ENCODE assay signal across 13 cellular contexts in the genomic region with DNA sequence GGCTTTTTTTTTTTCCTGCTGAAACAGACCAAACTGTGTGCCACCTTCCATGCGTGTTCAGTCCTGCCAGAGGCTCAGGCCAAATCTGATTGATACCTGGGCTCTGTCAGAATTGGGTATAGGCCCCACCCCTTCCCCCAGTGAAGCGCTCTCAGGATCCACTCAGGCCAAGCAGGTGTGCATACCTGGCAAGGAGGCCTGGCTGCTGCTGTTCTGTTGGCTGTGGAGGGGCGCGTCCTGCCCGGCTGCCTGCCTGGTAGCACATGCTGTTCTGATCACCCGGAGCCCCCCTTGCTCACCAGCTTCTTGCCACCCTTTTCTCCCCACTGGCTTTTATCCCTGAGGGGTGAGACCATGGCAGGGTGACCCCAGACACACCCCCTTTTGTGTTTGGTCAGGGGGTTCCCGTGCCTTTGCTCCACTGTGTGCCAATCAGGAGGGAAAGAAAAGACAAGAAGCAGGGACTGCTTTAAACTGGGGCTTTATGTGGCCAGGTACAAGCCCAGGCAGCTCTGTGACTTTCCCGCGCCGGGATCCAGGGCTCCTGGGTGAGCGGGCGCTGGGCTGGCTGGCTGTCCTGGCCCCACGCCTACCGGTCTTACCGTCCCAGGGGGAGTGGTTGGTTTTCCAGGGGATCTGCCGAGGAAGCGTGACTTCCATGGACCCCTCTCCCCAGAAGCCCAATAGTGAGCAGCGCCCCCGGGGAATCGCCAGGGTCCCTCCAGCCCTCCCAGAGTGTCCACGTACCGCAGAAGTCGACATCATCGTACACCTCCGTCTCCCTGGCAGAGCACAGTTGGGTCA. TPM values are rescaled to one million over a fixed set of nuclear protein-coding genes. Genes with fewer than 3 reads are reported as not detected.
DNase-seq lines count a peak whose midpoint lies in the region; ATAC-seq and TF ChIP-seq lines count a peak whose summit lies in the region.
"Had no signal": no experiment of that assay in that cellular context is flagged by ENCODE, and none has a peak within 500 bp of the region (broad histone marks: within the 10 kb centered on the region; RNA-seq: fewer than 3 reads in every experiment).

No MANE protein-coding gene starts in this region.

- H3K9me3 ChIP-seq in Panc1 (ENCODE audit: control insufficient read depth, insufficient read depth, low read depth, low read length) = no peaks in the 10 kb centered on the region
- H3K9me3 ChIP-seq in trophoblast cell (ENCODE audit: insufficient read depth, low read depth, low read length) = peaks cover 6% of the 10 kb centered on the region
- H3K9me3 ChIP-seq: right lobe of liver, transverse colon had no signal

- no peak overlapping the region for H3K4me2 ChIP-seq in trophoblast cell (ENCODE audit: low read length)

- H3K18ac ChIP-seq in trophoblast cell (ENCODE audit: low read length) = no peak overlapping the region

- H3K4me3 ChIP-seq in Panc1 (ENCODE audit: low read depth in 2 of 2, low read length in 2 of 2) (no peak overlapping the region), trophoblast cell (ENCODE audit: low read depth, low read length) (no peak overlapping the region)
- H3K4me3 ChIP-seq: right lobe of liver, transverse colon had no signal

- no peak overlapping the region for H2AK5ac ChIP-seq in trophoblast cell (ENCODE audit: low read length)

- POLR2A ChIA-PET in Panc1 (lab: Charles Lee) = no interaction called here

- H2BK120ac ChIP-seq in trophoblast cell (ENCODE audit: insufficient read depth, low read length, poor library complexity) = no peak overlapping the region

- WGBS in trophoblast cell (ENCODE audit: extremely low coverage, insufficient coverage, insufficient read length) = no CpG with 5 or more reads among the region's 25 CpGs

- intact Hi-C loops in Right ventricle myocardium superior (cut with DNase I) = no loop called here
- intact Hi-C loops in left cardiac atrium (cut with DNase I) = no loop called here
- intact Hi-C loops in Panc1 (cut with micrococcal nuclease; ENCODE audit: unreplicated experiment) = no loop called here

- H2AFZ ChIP-seq in trophoblast cell (ENCODE audit: insufficient read depth, low read length, poor library complexity) = no peak overlapping the region

- H3K4me3 Mint-ChIP-seq in immature natural killer cell = peak overlapping the region in 1 of 5 donors; percentile 18

- H4K12ac ChIP-seq in trophoblast cell (ENCODE audit: low read depth, low read length) = no peak overlapping the region

- H2BK5ac ChIP-seq in trophoblast cell (ENCODE audit: low read depth, low read length, poor library complexity) = no peak overlapping the region

- no peak for TF ChIP-seq CTCF in Panc1 (IDR thresholded peaks at IDR 0.05)

- peak; percentile 12 for ATAC-seq in Right ventricle myocardium superior (ENCODE audit: poor library complexity)
- no peak for ATAC-seq in left cardiac atrium
- ATAC-seq in Panc1 = peak; percentile 35; the same call in 1 of the 2 replicates
- no peak for ATAC-seq in HG03108 (IDR thresholded peaks at IDR 0.05; ENCODE audit: unreplicated experiment)

- no peak overlapping the region for H2BK12ac ChIP-seq in trophoblast cell (ENCODE audit: low read length)

- no peak overlapping the region for H4K91ac ChIP-seq in trophoblast cell (ENCODE audit: low read depth, low read length)

- no peaks in the 10 kb centered on the region for H3K79me1 ChIP-seq in trophoblast cell (ENCODE audit: low read length)

- H3K27me3 Mint-ChIP-seq in immature natural killer cell (ENCODE audit: low read depth in 3 of 3) = peaks cover 7 to 16% (median 8%) of the 10 kb centered on the region in 3 donors

- CTCF ChIA-PET in Panc1 (lab: Charles Lee) = no interaction called here

- peaks cover 3% of the 10 kb centered on the region; the same call in 1 of the 2 replicates for H3K36me3 ChIP-seq in Panc1 (ENCODE audit: control insufficient read depth, insufficient read depth, low read length)
- peaks cover 52 to 57% of the 10 kb centered on the region in 2 experiments for H3K36me3 ChIP-seq in trophoblast cell (ENCODE audit: control insufficient read depth in 1 of 2, insufficient read depth in 2 of 2, low read length in 2 of 2)

- H3K36me3 Mint-ChIP-seq in immature natural killer cell = peaks cover 0 to 24% (median 16%) of the 10 kb centered on the region in 3 donors

- H3K27ac ChIP-seq in Panc1 (ENCODE audit: low read length) (no peak overlapping the region), trophoblast cell (ENCODE audit: low read depth, low read length) (no peak overlapping the region)
- H3K27ac ChIP-seq: right lobe of liver, transverse colon had no signal

- peaks cover 31 to 39% of the 10 kb centered on the region in 2 donors for H3K4me1 Mint-ChIP-seq in immature natural killer cell

- DNase-seq in Right ventricle myocardium superior = peak; percentile 37
- DNase-seq in left cardiac atrium = no peak
- DNase-seq in Panc1 (ENCODE audit: low read depth, low spot score) = no peak
- DNase-seq in immature natural killer cell = no peak
- DNase-seq in ureter (ENCODE audit: low spot score) = peak; percentile 80
- no peak for DNase-seq in trophoblast cell
- no peak for DNase-seq in NCI-H1417 treated with DMSO at 0.1 percent for 48 hours (lab: John Stamatoyannopoulos, UW)
- DNase-seq: NCI-H187 treated with DMSO at 0.1 percent for 48 hours, transverse colon had no signal

- no peak overlapping the region for H3K23ac ChIP-seq in trophoblast cell (ENCODE audit: low read length)

- no peak overlapping the region for H3K4ac ChIP-seq in trophoblast cell (ENCODE audit: low read depth, low read length)

- H4K8ac ChIP-seq in trophoblast cell (ENCODE audit: low read depth, low read length) = no peak overlapping the region

- in situ Hi-C loops in Panc1 (cut with HindIII; ENCODE audit: low pct_unique_long_range_greater_than_20kb, low sequenced_read_pairs) = no loop called here

- no peaks in the 10 kb centered on the region for H3K9me3 Mint-ChIP-seq in immature natural killer cell

- H3K79me2 ChIP-seq in trophoblast cell (ENCODE audit: control insufficient read depth, insufficient read depth, low read length, poor library complexity) = no peaks in the 10 kb centered on the region

- BruUV-seq in Panc1 (replicated peaks; lab: Mats Ljungman, UMichigan) = no TSS peak

- H3K4me1 ChIP-seq in Panc1 (ENCODE audit: control insufficient read depth, insufficient read depth, low read length) (no peaks in the 10 kb centered on the region), trophoblast cell (ENCODE audit: control insufficient read depth in 1 of 2, insufficient read depth in 2 of 2, low read length in 2 of 2) (no peaks in the 10 kb centered on the region)
- H3K4me1 ChIP-seq: right lobe of liver had no signal

- H3K27ac Mint-ChIP-seq in immature natural killer cell = peak overlapping the region in 5 of 6 donors; percentile 7 to 77 (median 59)

- H3K27me3 ChIP-seq in Panc1 (ENCODE audit: control insufficient read depth, insufficient read depth, low read length) (no peaks in the 10 kb centered on the region), trophoblast cell (ENCODE audit: insufficient read depth, low read length) (no peaks in the 10 kb centered on the region)
- H3K27me3 ChIP-seq: right lobe of liver, transverse colon had no signal

- H3K14ac ChIP-seq in trophoblast cell (ENCODE audit: low read length) = no peak overlapping the region

- H3K9ac ChIP-seq in trophoblast cell (ENCODE audit: low read length) = no peak overlapping the region

RNA-seq across cellular contexts. Expression of a gene that starts 12.6 kb away (rescaled TPM):
- 0.70 TPM for total RNA-seq in Right ventricle myocardium superior
- total RNA-seq in left cardiac atrium = 1 to 10 TPM; 1.0 to 1.4 TPM
- 0.15 TPM for total RNA-seq in Panc1 (2021; ENCODE audit: unreplicated experiment)
- not detected for polyA plus RNA-seq in Panc1 (2012; ENCODE audit: insufficient read length)
- polyA plus RNA-seq in immature natural killer cell = 1 to 10 TPM; 1.9 to 3.7 (median 2.5) TPM
- 1.4 TPM for total RNA-seq in ureter
- polyA plus RNA-seq in trophoblast cell (2013) = 0.07 and 0.11 TPM in 2 replicates
- total RNA-seq: G401, RPMI7951 had no signal

RNA-seq across cellular contexts. Expression of a gene that starts 24.2 kb away (rescaled TPM):
- total RNA-seq in Right ventricle myocardium superior = 16.1 TPM
- 10 to 100 TPM; 13.6 to 16.6 TPM for total RNA-seq in left cardiac atrium
- total RNA-seq in Panc1 (2021; ENCODE audit: unreplicated experiment) = 37.1 TPM
- 54.1 TPM for polyA plus RNA-seq in Panc1 (2012; ENCODE audit: insufficient read length)
- polyA plus RNA-seq in immature natural killer cell = 10 to 100 TPM in 1 of 3 donors, 1 to 10 TPM in 2; 6.0 to 20.8 (median 8.3) TPM
- total RNA-seq in ureter = 27.0 TPM
- 17.6 TPM in 2 replicates for polyA plus RNA-seq in trophoblast cell (2013)
- total RNA-seq: G401 had no signal

RNA-seq across cellular contexts. Expression of a gene that starts 45.0 kb away (rescaled TPM):
- total RNA-seq in Right ventricle myocardium superior (113 TPM), left cardiac atrium (100 to 1,000 TPM; 102 to 126 TPM), Panc1 (2021; ENCODE audit: unreplicated experiment) (225 TPM), ureter (205 TPM)
- 330 TPM for polyA plus RNA-seq in Panc1 (2012; ENCODE audit: insufficient read length)
- polyA plus RNA-seq in immature natural killer cell = 100 to 1,000 TPM; 163 to 287 (median 209) TPM
- 145 and 148 TPM in 2 replicates for polyA plus RNA-seq in trophoblast cell (2013)

Comparison
In these comparisons a context has a peak if more than half of its experiments do, and no peak if none do; other contexts are left out.
1. ATAC-seq: peak in Right ventricle myocardium superior (single experiment) and Panc1 (single experiment); none in left cardiac atrium (0 of 2) and HG03108 (single experiment).
2. DNase-seq: peak in Right ventricle myocardium superior (single experiment) and ureter (single experiment); none in left cardiac atrium (single experiment), Panc1 (single experiment), immature natural killer cell (0 of 3), trophoblast cell (0 of 2) and NCI-H1417 treated with DMSO at 0.1 percent for 48 hours (single experiment).